15 cellular contexts compared by ENCODE assay signal in the genomic region with DNA sequence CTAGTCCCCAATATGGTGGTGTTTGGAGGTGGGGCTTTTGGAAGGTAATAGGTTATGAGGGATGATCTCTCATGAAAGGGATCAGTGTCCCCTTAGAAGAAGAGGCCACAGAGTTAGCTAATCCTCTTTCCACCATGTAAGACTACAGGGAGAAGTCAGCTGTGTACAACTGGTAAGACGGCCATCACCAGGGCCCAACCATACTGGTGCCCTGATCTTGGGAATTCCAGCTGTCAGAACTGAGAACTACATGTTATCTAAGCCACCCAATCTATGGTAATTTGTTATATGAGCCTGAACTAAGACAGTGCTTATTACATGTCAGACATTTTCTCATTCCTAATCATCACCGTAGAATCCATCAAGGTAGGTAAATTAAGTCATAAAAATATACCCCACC.
DNase-seq lines count a peak whose midpoint lies in the region; ATAC-seq, FAIRE-seq and TF ChIP-seq lines count a peak whose summit lies in the region.
"Had no signal": no experiment of that assay in that cellular context is flagged by ENCODE, and none has a peak within 500 bp of the region (broad histone marks: within the 10 kb centered on the region; RNA-seq: fewer than 3 reads in every experiment).

No MANE protein-coding gene starts in this region.

- H4K8ac ChIP-seq in trophoblast cell (ENCODE audit: low read depth, low read length): no peak overlapping the region

- TF ChIP-seq RAD21 in GM12878 (IDR thresholded peaks at IDR 0.05; ENCODE audit: insufficient read depth, low read depth, low read length): no peak

- H3K27me3 ChIP-seq in GM23338 (ENCODE audit: insufficient read depth) (no peaks in the 10 kb centered on the region), GM12878 (replicated peaks in 1 of 2; ENCODE audit: control insufficient read depth in 2 of 2, insufficient read depth in 2 of 2, low read length in 1 of 2) (no peaks in the 10 kb centered on the region), trophoblast cell (ENCODE audit: insufficient read depth, low read length) (no peaks in the 10 kb centered on the region)
- H3K27me3 ChIP-seq: BLaER1 had no signal

- H3K23ac ChIP-seq in trophoblast cell (ENCODE audit: low read length): no peak overlapping the region

- H3K4me2 ChIP-seq in GM23338: no peak overlapping the region
- H3K4me2 ChIP-seq in GM12878 (ENCODE audit: control insufficient read depth, insufficient read depth): no peak overlapping the region
- H3K4me2 ChIP-seq in trophoblast cell (ENCODE audit: low read length): no peak overlapping the region
- H3K4me2 ChIP-seq: BLaER1 had no signal

- H2BK5ac ChIP-seq in trophoblast cell (ENCODE audit: low read depth, low read length, poor library complexity): no peak overlapping the region

- SMC1A ChIA-PET in GM12878 (lab: Charles Lee; ENCODE audit: uncharacterized antibody, unreplicated experiment): interaction anchor here (0.9 to 1.6 kb wide), 6 partner anchors 10 to 25 kb away, joined by 3 to 7 read pairs (median 3); no protein-coding TSS in a partner anchor

- H4K20me1 ChIP-seq in GM23338 (replicated peaks; ENCODE audit: insufficient read depth) (no peaks in the 10 kb centered on the region), GM12878 (ENCODE audit: control insufficient read depth, insufficient read depth) (no peaks in the 10 kb centered on the region)
- H4K20me1 ChIP-seq: BLaER1 had no signal

- H3K4me3 ChIP-seq in GM23338 (no peak overlapping the region), GM12878 (no peak overlapping the region), trophoblast cell (ENCODE audit: low read depth, low read length) (no peak overlapping the region)
- H3K4me3 ChIP-seq: BLaER1, GM23248 had no signal

- intact Hi-C loops in GM12878 (cut with micrococcal nuclease; ENCODE audit: unreplicated experiment): no loop called here

- H3K4me1 ChIP-seq in GM23338 (ENCODE audit: insufficient read depth) (no peaks in the 10 kb centered on the region), GM12878 (ENCODE audit: control insufficient read depth, insufficient read depth, low read length) (no peaks in the 10 kb centered on the region), trophoblast cell (ENCODE audit: control insufficient read depth in 1 of 2, insufficient read depth in 2 of 2, low read length in 2 of 2) (no peaks in the 10 kb centered on the region)
- H3K4me1 ChIP-seq: BLaER1 had no signal

- H3K14ac ChIP-seq in trophoblast cell (ENCODE audit: low read length): no peak overlapping the region

- no peak for ATAC-seq in GM23338
- ATAC-seq in GM12878: no peak

- no peak overlapping the region for H3K4ac ChIP-seq in trophoblast cell (ENCODE audit: low read depth, low read length)

- no peak overlapping the region for H3K27ac ChIP-seq in GM23338 (ENCODE audit: low read depth)
- H3K27ac ChIP-seq in GM12878 (ENCODE audit: control insufficient read depth, insufficient read depth): no peak overlapping the region
- H3K27ac ChIP-seq in trophoblast cell (ENCODE audit: low read depth, low read length): no peak overlapping the region
- H3K27ac ChIP-seq: BLaER1, GM23248 had no signal

- TF ChIP-seq EP300 in GM12878 (IDR thresholded peaks at IDR 0.05; ENCODE audit: borderline replicate concordance in 1 of 2, control insufficient read depth in 1 of 2, low read depth in 2 of 2, low read length in 2 of 2): no peak

- no peaks in the 10 kb centered on the region for H3K9me2 ChIP-seq in GM23338 (ENCODE audit: insufficient read depth)

- no peak overlapping the region for H2BK120ac ChIP-seq in trophoblast cell (ENCODE audit: insufficient read depth, low read length, poor library complexity)

- RAD21 ChIA-PET in GM12878 (lab: Charles Lee; ENCODE audit: unreplicated experiment): interaction anchor here (1.1 kb wide), 1 partner anchor 10 kb away, joined by 4 read pairs; no protein-coding TSS in a partner anchor

- H3K4me3 Mint-ChIP-seq in GM23338: no peak overlapping the region
- H3K4me3 Mint-ChIP-seq: CD8-positive, alpha-beta memory T cell had no signal

- H3K9me3 Mint-ChIP-seq in GM23338: no peaks in the 10 kb centered on the region
- H3K9me3 Mint-ChIP-seq: CD8-positive, alpha-beta memory T cell had no signal

- H3F3A ChIP-seq in GM23338 (replicated peaks; ENCODE audit: low read depth): no peaks in the 10 kb centered on the region

- no peak overlapping the region for H2AK5ac ChIP-seq in trophoblast cell (ENCODE audit: low read length)

- H4K91ac ChIP-seq in trophoblast cell (ENCODE audit: low read depth, low read length): no peak overlapping the region

- no peak overlapping the region for H3K18ac ChIP-seq in trophoblast cell (ENCODE audit: low read length)

- no peak overlapping the region for H3K27ac Mint-ChIP-seq in GM23338

- H3K4me1 Mint-ChIP-seq in GM23338: no peaks in the 10 kb centered on the region
- H3K4me1 Mint-ChIP-seq: CD8-positive, alpha-beta memory T cell had no signal

- DNase-seq in SIG-M5 treated with dmso at 0.1 percent for 504 hours (lab: John Stamatoyannopoulos, UW; ENCODE audit: unreplicated experiment) (peak; percentile 66), SIG-M5 (lab: John Stamatoyannopoulos, UW) (no peak), GM23338 (ENCODE audit: low spot score) (no peak), GM12878 (ENCODE audit: low read depth, low spot score) (no peak), trophoblast cell (peak; percentile 94), GM12891 (ENCODE audit: insufficient read length, low spot score) (no peak), HTR-8/SVneo (ENCODE audit: insufficient read length, low spot score) (no peak)
- DNase-seq: 8988T; AML-193; Calu3; CD8-positive, alpha-beta memory T cell; DMS 273 treated with DMSO at 0.1 percent for 48 hours; GM23248; H7 had no signal

- WGBS in GM12878 (ENCODE audit: insufficient coverage, insufficient replicate concordance, low lambda C conversion rate, missing lambda C conversion rate): 64% methylated on average over 2 of the region's 2 CpGs
- no CpG with 5 or more reads among the region's 2 CpGs for WGBS in trophoblast cell (ENCODE audit: extremely low coverage, insufficient coverage, insufficient read length)

- CTCF ChIA-PET in GM12878 (lab: Yijun Ruan, JAX): interaction anchor here (0.7 to 1.8 kb wide), 4 partner anchors 10 to 423 kb away, joined by 3 to 7 read pairs (median 4); no protein-coding TSS in a partner anchor

- H3K79me2 ChIP-seq in GM23338 (replicated peaks; ENCODE audit: insufficient read depth) (no peaks in the 10 kb centered on the region), GM12878 (ENCODE audit: control insufficient read depth, insufficient read depth, low read length) (no peaks in the 10 kb centered on the region), trophoblast cell (ENCODE audit: control insufficient read depth, insufficient read depth, low read length, poor library complexity) (no peaks in the 10 kb centered on the region)

- peaks cover under 1% of the 10 kb centered on the region for H3K27me3 Mint-ChIP-seq in GM23338 (ENCODE audit: insufficient read depth, low read depth, poor library complexity)

- H2BK12ac ChIP-seq in trophoblast cell (ENCODE audit: low read length): no peak overlapping the region

- H3K79me1 ChIP-seq in trophoblast cell (ENCODE audit: low read length): no peaks in the 10 kb centered on the region

- H2AFZ ChIP-seq in GM23338 (peak overlapping the region; percentile 45; the same call in 1 of the 2 replicates), GM12878 (ENCODE audit: control insufficient read depth, low read depth, low read length) (no peak overlapping the region; the same call in 1 of the 2 replicates), trophoblast cell (ENCODE audit: insufficient read depth, low read length, poor library complexity) (no peak overlapping the region)
- H2AFZ ChIP-seq: GM23248 had no signal

- H3K9me3 ChIP-seq in GM12878 (replicated peaks; ENCODE audit: control insufficient read depth, insufficient read depth, low read length): no peaks in the 10 kb centered on the region
- H3K9me3 ChIP-seq in trophoblast cell (ENCODE audit: insufficient read depth, low read depth, low read length): no peaks in the 10 kb centered on the region

- H3K36me3 ChIP-seq in GM23338 (ENCODE audit: insufficient read depth) (no peaks in the 10 kb centered on the region), GM12878 (ENCODE audit: control insufficient read depth in 2 of 2, insufficient read depth in 2 of 2, low read length in 1 of 2) (no peaks in the 10 kb centered on the region), trophoblast cell (ENCODE audit: control insufficient read depth in 1 of 2, insufficient read depth in 2 of 2, low read length in 2 of 2) (no peaks in the 10 kb centered on the region)
- H3K36me3 ChIP-seq: BLaER1 had no signal

- H4K12ac ChIP-seq in trophoblast cell (ENCODE audit: low read depth, low read length): no peak overlapping the region

- TF ChIP-seq CTCF in GM23338 (conservative IDR thresholded peaks at IDR 0.05; ENCODE audit: low read depth in 2 of 2) (no peak), GM12878 (IDR thresholded peaks at IDR 0.05 in 2 of 3, conservative IDR thresholded peaks at IDR 0.05 in 1 of 3; ENCODE audit: control insufficient read depth in 2 of 3, extremely low read depth in 1 of 3, insufficient read depth in 1 of 3, low read depth in 3 of 3, low read length in 3 of 3) (no peak)

- no TSS peak for BruUV-seq in GM12878 (replicated peaks; lab: Mats Ljungman, UMichigan)

- no peaks in the 10 kb centered on the region for H3K36me3 Mint-ChIP-seq in GM23338 (ENCODE audit: low read depth)
- H3K36me3 Mint-ChIP-seq: CD8-positive, alpha-beta memory T cell had no signal

- H3K9ac ChIP-seq in GM12878 (ENCODE audit: control insufficient read depth, insufficient read depth, low read length) (no peak overlapping the region), trophoblast cell (ENCODE audit: low read length) (no peak overlapping the region)
- H3K9ac ChIP-seq: BLaER1, GM23248 had no signal

- FAIRE-seq in GM12878 (lab: Jason Lieb, UNC) (no peak), GM12891 (lab: Jason Lieb, UNC) (no peak), HTR-8/SVneo (lab: Jason Lieb, UNC) (no peak)

- POLR2A ChIA-PET in GM12878 (lab: Charles Lee): interaction anchor here (1.0 to 1.3 kb wide), 2 partner anchors 10 to 24 kb away, joined by 3 to 6 read pairs; no protein-coding TSS in a partner anchor

- in situ Hi-C loops in GM12878 (cut with MboI): no loop called here

- no peak for TF ChIP-seq POLR2A in GM12878 (IDR thresholded peaks at IDR 0.05; ENCODE audit: low read depth, low read length)
- no peak for TF ChIP-seq POLR2A in GM12891 (IDR thresholded peaks at IDR 0.05; ENCODE audit: low read depth, low read length)

TF ChIP-seq in GM23338, 12 proteins besides CTCF, POLR2A, EP300 and RAD21 (continues in another document):
- TF ChIP-seq NANOG (IDR thresholded peaks at IDR 0.05; ENCODE audit: borderline replicate concordance) (no peak), POLR2AphosphoS5 (IDR thresholded peaks at IDR 0.05; ENCODE audit: low read depth) (no peak)

TF ChIP-seq in GM12891, 5 proteins besides CTCF, POLR2A, EP300 and RAD21:
- TF ChIP-seq PAX5 (IDR thresholded peaks at IDR 0.05; ENCODE audit: insufficient read depth, low read length, severe bottlenecking) (no peak), TAF1 (IDR thresholded peaks at IDR 0.05; ENCODE audit: low read depth, low read length) (no peak), POU2F2 (IDR thresholded peaks at IDR 0.05; ENCODE audit: low read depth, low read length) (no peak)

Comparison
In these comparisons a context has a peak if more than half of its experiments do, and no peak if none do; other contexts are left out.
1. DNase-seq: peak in SIG-M5 treated with dmso at 0.1 percent for 504 hours (single experiment) and trophoblast cell (2 of 2); none in SIG-M5 (single experiment), GM23338 (single experiment), GM12878 (single experiment), GM12891 (single experiment) and HTR-8/SVneo (single experiment).